In genomic region chr13:61486496-61486895, GRCh38 we compare ENCODE assay signal across 29 cellular contexts.
"Had no signal": no experiment of that assay in that cellular context is flagged by ENCODE, and none has a peak within 500 bp of the region (broad histone marks: within the 10 kb centered on the region; RNA-seq: fewer than 3 reads in every experiment).

No MANE protein-coding gene starts in this region.

- H3K4me3 Mint-ChIP-seq: activated B cell treated with CpG ODN at 0.5 μM for 24 hours; activated CD4-positive, alpha-beta memory T cell treated with anti-CD3 and anti-CD28 coated beads for 36 hours; activated naive CD4-positive, alpha-beta T cell treated with anti-CD3 and anti-CD28 coated beads, Interleukin-2, amount 10 ng/mL, durations not matched to agents 7 days and 5 days; activated naive CD8-positive, alpha-beta T cell; activated naive CD8-positive, alpha-beta T cell treated with anti-CD3 and anti-CD28 coated beads, Interleukin-2, amount 50 U/mL, for 24 hours; T-helper 2 cell treated with Interferon-gamma antibody and Interleukin-4, amounts not matched to agents 5 μg/mL and 100 μg/mL, for 36 hours had no signal

- H3K9me3 ChIP-seq: MG63, SJCRH30 had no signal

- H3K36me3 Mint-ChIP-seq: activated CD4-positive, alpha-beta memory T cell treated with anti-CD3 and anti-CD28 coated beads for 36 hours; activated naive CD4-positive, alpha-beta T cell treated with anti-CD3 and anti-CD28 coated beads, Interleukin-2, amount 10 ng/mL, durations not matched to agents 7 days and 5 days; activated naive CD8-positive, alpha-beta T cell had no signal

- DNase-seq: activated B cell treated with CpG ODN at 0.5 μM for 24 hours; activated CD4-positive, alpha-beta memory T cell treated with anti-CD3 and anti-CD28 coated beads for 36 hours; activated CD4-positive, alpha-beta T cell treated with anti-CD3 and anti-CD28 coated beads for 4 hours; activated CD4-positive, alpha-beta T cell treated with anti-CD3 and anti-CD28 coated beads, Interleukin-2, amount 50 U/mL, for 1 hour; activated CD4-positive, CD25-positive, alpha-beta regulatory T cell treated with anti-CD3 and anti-CD28 coated beads, Interleukin-2, amount 50 U/mL, for 72 hours; activated CD8-positive, alpha-beta memory T cell treated with anti-CD3 and anti-CD28 coated beads, Interleukin-2, amount 50 U/mL, for 4 hours; activated effector memory CD4-positive, alpha-beta T cell treated with Interleukin-2 at 50 U/mL for 16 hours; activated naive CD4-positive, alpha-beta T cell treated with anti-CD3 and anti-CD28 coated beads, Interleukin-2, amount 10 ng/mL, durations not matched to agents 7 days and 5 days; activated naive CD8-positive, alpha-beta T cell treated with anti-CD3 and anti-CD28 coated beads, Interleukin-2, amount 50 U/mL, for 24 hours; activated T-cell treated with anti-CD3 and anti-CD28 coated beads for 4 hours; activated T-cell treated with anti-CD3 and anti-CD28 coated beads, Interleukin-2, amount 50 U/mL, for 48 hours; anterior cingulate cortex; brain microvascular endothelial cell; central memory CD4-positive, alpha-beta T cell; Kasumi-1; KG1; MG63; NCI-H1048; NCI-H1436 treated with DMSO at 0.1 percent for 48 hours; NCI-H1694 treated with DMSO at 0.1 percent for 48 hours; NCI-H2029; NCI-H2171; NCI-H510A; NCI-H748 treated with DMSO at 0.1 percent for 48 hours; SHP77; SJCRH30 had no signal

- H3K4me1 ChIP-seq: SJCRH30 had no signal

- H3K27me3 ChIP-seq: brain microvascular endothelial cell, MG63, SJCRH30 had no signal

- H3K4me1 Mint-ChIP-seq: activated B cell treated with CpG ODN at 0.5 μM for 24 hours; activated naive CD4-positive, alpha-beta T cell treated with anti-CD3 and anti-CD28 coated beads, Interleukin-2, amount 10 ng/mL, durations not matched to agents 7 days and 5 days; activated naive CD8-positive, alpha-beta T cell treated with anti-CD3 and anti-CD28 coated beads, Interleukin-2, amount 50 U/mL, for 24 hours had no signal

- H3K36me3 ChIP-seq: brain microvascular endothelial cell, MG63, SJCRH30 had no signal

- H3K27ac Mint-ChIP-seq: activated B cell treated with CpG ODN at 0.5 μM for 24 hours; activated CD4-positive, alpha-beta memory T cell treated with anti-CD3 and anti-CD28 coated beads for 36 hours; activated naive CD4-positive, alpha-beta T cell treated with anti-CD3 and anti-CD28 coated beads, Interleukin-2, amount 10 ng/mL, durations not matched to agents 7 days and 5 days; activated naive CD8-positive, alpha-beta T cell; activated naive CD8-positive, alpha-beta T cell treated with anti-CD3 and anti-CD28 coated beads, Interleukin-2, amount 50 U/mL, for 24 hours; T-helper 2 cell treated with Interferon-gamma antibody and Interleukin-4, amounts not matched to agents 5 μg/mL and 100 μg/mL, for 36 hours had no signal

- H3K27ac ChIP-seq: brain microvascular endothelial cell, SJCRH30, SK-N-MC had no signal

- H3K4me3 ChIP-seq: MG63, SJCRH30, SK-N-MC had no signal

- H3K9me3 Mint-ChIP-seq: activated naive CD8-positive, alpha-beta T cell treated with anti-CD3 and anti-CD28 coated beads, Interleukin-2, amount 50 U/mL, for 24 hours had no signal

- H3K27me3 Mint-ChIP-seq: activated B cell treated with CpG ODN at 0.5 μM for 24 hours; activated CD4-positive, alpha-beta memory T cell treated with anti-CD3 and anti-CD28 coated beads for 36 hours; activated naive CD4-positive, alpha-beta T cell treated with anti-CD3 and anti-CD28 coated beads, Interleukin-2, amount 10 ng/mL, durations not matched to agents 7 days and 5 days; activated naive CD8-positive, alpha-beta T cell; activated naive CD8-positive, alpha-beta T cell treated with anti-CD3 and anti-CD28 coated beads, Interleukin-2, amount 50 U/mL, for 24 hours had no signal
